ENCODE assay signal across 20 cellular contexts in genomic region chr17:77155125-77155524, GRCh38. TPM values are rescaled to one million over a fixed set of nuclear protein-coding genes. Genes with fewer than 3 reads are reported as not detected.
DNase-seq lines count a peak whose midpoint lies in the region; ATAC-seq and TF ChIP-seq lines count a peak whose summit lies in the region.
"Had no signal": no experiment of that assay in that cellular context is flagged by ENCODE, and none has a peak within 500 bp of the region (broad histone marks: within the 10 kb centered on the region; RNA-seq: fewer than 3 reads in every experiment).

No MANE protein-coding gene starts in this region.

- no peak overlapping the region for H4K8ac ChIP-seq in H9 (replicated peaks; ENCODE audit: insufficient read length, low read depth, low read length)

- no peaks in the 10 kb centered on the region for H3K23me2 ChIP-seq in H9 (ENCODE audit: insufficient read length, low read depth, low read length, poor library complexity, severe bottlenecking)

- no peak overlapping the region for H3K27ac ChIP-seq in CD8-positive, alpha-beta memory T cell (ENCODE audit: low read depth, low read length)
- H3K27ac ChIP-seq in H9 (ENCODE audit: insufficient read length, low read depth, low read length) (no peak overlapping the region), ovary (no peak overlapping the region)
- H3K27ac ChIP-seq: foreskin keratinocyte, KMS-11 had no signal

- TF ChIP-seq EP300 in ovary (IDR thresholded peaks at IDR 0.05) = no peak

- H3K9me3 Mint-ChIP-seq in CD8-positive, alpha-beta memory T cell = no peaks in the 10 kb centered on the region
- H3K9me3 Mint-ChIP-seq in H9 (no peaks in the 10 kb centered on the region), nephron progenitor cell (peaks cover 5% of the 10 kb centered on the region)
- H3K9me3 Mint-ChIP-seq in activated naive CD8-positive, alpha-beta T cell treated with anti-CD3 and anti-CD28 coated beads, Interleukin-2, amount 50 U/mL, for 24 hours = no peaks in the 10 kb centered on the region
- H3K9me3 Mint-ChIP-seq: type B pancreatic cell had no signal

- H3K27me3 ChIP-seq in CD8-positive, alpha-beta memory T cell (ENCODE audit: insufficient read depth, low read length, poor library complexity, severe bottlenecking) = no peaks in the 10 kb centered on the region
- H3K27me3 ChIP-seq in H9 (ENCODE audit: insufficient read depth, low read length) (no peaks in the 10 kb centered on the region), ovary (no peaks in the 10 kb centered on the region)
- H3K27me3 ChIP-seq: foreskin keratinocyte had no signal

- no peak overlapping the region for H3K4me2 ChIP-seq in H9 (ENCODE audit: insufficient read depth, insufficient read length, low read length)
- H3K4me2 ChIP-seq: KMS-11 had no signal

- CTCF ChIA-PET in CD8-positive, alpha-beta memory T cell (lab: Charles Lee) = no interaction called here

- peaks cover 2% of the 10 kb centered on the region; the same call in 1 of the 2 replicates for H3K79me2 ChIP-seq in H9 (ENCODE audit: insufficient read depth, low read length)

- peak overlapping the region in 5 of 8 donors; percentile 9 to 78 (median 66) for H3K27ac Mint-ChIP-seq in CD8-positive, alpha-beta memory T cell
- H3K27ac Mint-ChIP-seq in H9 (peak overlapping the region; percentile 34 to 66 (median 50); a peak in 1 of 7 replicates), nephron progenitor cell (peak overlapping the region; percentile 94)
- peak overlapping the region; percentile 60 for H3K27ac Mint-ChIP-seq in activated naive CD8-positive, alpha-beta T cell treated with anti-CD3 and anti-CD28 coated beads, Interleukin-2, amount 50 U/mL, for 24 hours
- H3K27ac Mint-ChIP-seq: B cell, type B pancreatic cell had no signal

- H3K4me3 ChIP-seq in CD8-positive, alpha-beta memory T cell (ENCODE audit: low read length) = no peak overlapping the region
- H3K4me3 ChIP-seq in ovary (no peak overlapping the region), lower leg skin (ENCODE audit: low read depth, poor library complexity, severe bottlenecking) (no peak overlapping the region)

- H3K36me3 ChIP-seq in CD8-positive, alpha-beta memory T cell (ENCODE audit: insufficient read depth, low read length) = peaks cover 8% of the 10 kb centered on the region
- no peaks in the 10 kb centered on the region for H3K36me3 ChIP-seq in ovary

- no peak overlapping the region; the same call in 1 of the 2 replicates for H3K14ac ChIP-seq in H9 (ENCODE audit: insufficient read depth, low read length)

- intact Hi-C loops in ovary (cut with DNase I) (loop anchor here in 1 of 4 donors (5.0 kb wide), 1 partner anchor 48 kb away; no protein-coding TSS in a partner anchor), lower leg skin (cut with DNase I; ENCODE audit: low total_unique reads) (no loop called here)

- H3K4me3 Mint-ChIP-seq in CD8-positive, alpha-beta memory T cell = no peak overlapping the region
- H3K4me3 Mint-ChIP-seq in H9 (no peak overlapping the region), nephron progenitor cell (no peak overlapping the region)
- no peak overlapping the region for H3K4me3 Mint-ChIP-seq in activated naive CD8-positive, alpha-beta T cell treated with anti-CD3 and anti-CD28 coated beads, Interleukin-2, amount 50 U/mL, for 24 hours
- H3K4me3 Mint-ChIP-seq: B cell, type B pancreatic cell had no signal

- WGBS in H9 (ENCODE audit: extremely low coverage, insufficient read length, low lambda C conversion rate) = no CpG with 5 or more reads among the region's 3 CpGs
- WGBS in ovary, 3 donors = 55 to 72% (median 61%) methylated on average over 3 of the region's 3 CpGs
- WGBS in lower leg skin, 2 donors = 75 to 85% methylated on average over 3 of the region's 3 CpGs

- no peak overlapping the region for H3K56ac ChIP-seq in H9 (ENCODE audit: insufficient read length, low read depth, low read length)

- H2AK5ac ChIP-seq in H9 (ENCODE audit: insufficient read length, low read length) = no peak overlapping the region

- no peak for DNase-seq in CD8-positive, alpha-beta memory T cell
- DNase-seq in H9 = no peak
- no peak for DNase-seq in activated naive CD8-positive, alpha-beta T cell treated with anti-CD3 and anti-CD28 coated beads, Interleukin-2, amount 50 U/mL, for 24 hours
- DNase-seq in nephron progenitor cell = no peak
- no peak for DNase-seq in NK-92 treated with Interleukin-12 subunit alpha and Interleukin-12 subunit beta, amount 100 ng/mL, for 24 hours (lab: John Stamatoyannopoulos, UW)
- no peak for DNase-seq in ovary
- no peak for DNase-seq in lower leg skin (ENCODE audit: low spot score in 2 of 2)
- no peak for DNase-seq in NCI-H1694 (lab: John Stamatoyannopoulos, UW)
- DNase-seq: activated CD4-positive, alpha-beta T cell treated with anti-CD3 and anti-CD28 coated beads, Interleukin-2, amount 50 U/mL, for 4 hours; activated effector memory CD4-positive, alpha-beta T cell treated with anti-CD3 and anti-CD28 coated beads, Interleukin-2, amount 50 U/mL, for 16 hours; DMS 273 treated with DMSO at 0.1 percent for 48 hours; foreskin keratinocyte; left cardiac atrium; NCI-H1092 treated with DMSO at 0.1 percent for 48 hours; NCI-H2171 treated with DMSO at 0.1 percent for 48 hours; NCI-H774; stimulated activated CD4-positive, alpha-beta T cell treated with anti-CD3 and anti-CD28 coated beads, Interleukin-12 subunit alpha, Interleukin-12 subunit beta, amount 100 ng/mL, for 4 hours had no signal

- H3K4ac ChIP-seq in H9 (ENCODE audit: low read depth, low read length) = no peak overlapping the region

- no peak overlapping the region for H2BK5ac ChIP-seq in H9 (ENCODE audit: insufficient read length, low read length)

- peaks cover 2% of the 10 kb centered on the region for H4K20me1 ChIP-seq in H9 (ENCODE audit: control insufficient read depth, insufficient read depth, insufficient read length)

- H3K4me1 Mint-ChIP-seq in CD8-positive, alpha-beta memory T cell = peaks cover 41 to 58% (median 54%) of the 10 kb centered on the region in 3 donors
- peaks cover 10 to 14% of the 10 kb centered on the region in 2 experiments for H3K4me1 Mint-ChIP-seq in H9
- H3K4me1 Mint-ChIP-seq in activated naive CD8-positive, alpha-beta T cell treated with anti-CD3 and anti-CD28 coated beads, Interleukin-2, amount 50 U/mL, for 24 hours = peaks cover 33% of the 10 kb centered on the region
- peaks cover 57% of the 10 kb centered on the region for H3K4me1 Mint-ChIP-seq in nephron progenitor cell

- no peak overlapping the region for H3K9ac ChIP-seq in H9 (ENCODE audit: extremely low read depth, insufficient read length, low read length)
- H3K9ac ChIP-seq: KMS-11 had no signal

- H4K91ac ChIP-seq in H9 (ENCODE audit: insufficient read length, low read depth, low read length) = no peak overlapping the region

- H3K23ac ChIP-seq in H9 (ENCODE audit: insufficient read length, low read depth, low read length) = no peak overlapping the region

- H4K5ac ChIP-seq in H9 (ENCODE audit: insufficient read length, low read depth, low read length) = no peak overlapping the region

- peaks cover 2% of the 10 kb centered on the region for H3K79me1 ChIP-seq in H9 (ENCODE audit: insufficient read depth, low read depth, low read length, poor library complexity, severe bottlenecking)

- H2BK120ac ChIP-seq in H9 (ENCODE audit: low read depth, low read length, poor library complexity, severe bottlenecking) = no peak overlapping the region

- no peak overlapping the region for H2AFZ ChIP-seq in H9 (ENCODE audit: low read length)

- TF ChIP-seq POLR2A in ovary (IDR thresholded peaks at IDR 0.05) (no peak), lower leg skin (IDR thresholded peaks at IDR 0.05) (no peak)

- H2BK15ac ChIP-seq in H9 (ENCODE audit: low read depth, low read length) = no peak overlapping the region

- H3K18ac ChIP-seq in H9 (ENCODE audit: insufficient read length, low read depth, low read length) = no peak overlapping the region

- TF ChIP-seq CTCF in H9 (conservative IDR thresholded peaks at IDR 0.05) = no peak
- no peak for TF ChIP-seq CTCF in nephron progenitor cell (IDR thresholded peaks at IDR 0.05)
- no peak for TF ChIP-seq CTCF in ovary (IDR thresholded peaks at IDR 0.05)
- no peak for TF ChIP-seq CTCF in lower leg skin (IDR thresholded peaks at IDR 0.05)

- H2BK12ac ChIP-seq in H9 (ENCODE audit: insufficient read length, low read depth, low read length) = no peak overlapping the region

- H3K4me1 ChIP-seq in CD8-positive, alpha-beta memory T cell (ENCODE audit: insufficient read depth, low read length) = no peaks in the 10 kb centered on the region
- H3K4me1 ChIP-seq in H9 (ENCODE audit: insufficient read depth, low read length) (no peaks in the 10 kb centered on the region), ovary (ENCODE audit: insufficient read depth) (peaks cover 7% of the 10 kb centered on the region)
- H3K4me1 ChIP-seq: foreskin keratinocyte had no signal

- no peak overlapping the region for H2BK20ac ChIP-seq in H9 (ENCODE audit: low read depth, low read length, poor library complexity, severe bottlenecking)

- no peaks in the 10 kb centered on the region for H3K9me3 ChIP-seq in CD8-positive, alpha-beta memory T cell (ENCODE audit: low read length)
- H3K9me3 ChIP-seq in H9 (ENCODE audit: control insufficient read depth, low read depth, low read length) = no peaks in the 10 kb centered on the region
- no peaks in the 10 kb centered on the region for H3K9me3 ChIP-seq in ovary

- H3T11ph ChIP-seq in H9 (ENCODE audit: low read length) = no peak overlapping the region

- H3K27me3 Mint-ChIP-seq in CD8-positive, alpha-beta memory T cell = no peaks in the 10 kb centered on the region
- no peaks in the 10 kb centered on the region for H3K27me3 Mint-ChIP-seq in H9 (ENCODE audit: low read depth)
- no peaks in the 10 kb centered on the region for H3K27me3 Mint-ChIP-seq in activated naive CD8-positive, alpha-beta T cell treated with anti-CD3 and anti-CD28 coated beads, Interleukin-2, amount 50 U/mL, for 24 hours
- peaks cover 8% of the 10 kb centered on the region for H3K27me3 Mint-ChIP-seq in nephron progenitor cell (ENCODE audit: low read depth, poor library complexity)
- H3K27me3 Mint-ChIP-seq: B cell, type B pancreatic cell had no signal

- POLR2A ChIA-PET in CD8-positive, alpha-beta memory T cell (lab: Charles Lee) = no interaction called here

- peaks cover 0 to 30% (median 20%) of the 10 kb centered on the region in 3 donors for H3K36me3 Mint-ChIP-seq in CD8-positive, alpha-beta memory T cell
- H3K36me3 Mint-ChIP-seq in H9 (ENCODE audit: insufficient read depth in 1 of 3, low read depth in 3 of 3) = peaks cover 0 to 9% (median 2%) of the 10 kb centered on the region in 3 experiments; a peak in 2 of 7 replicates
- peaks cover 5% of the 10 kb centered on the region for H3K36me3 Mint-ChIP-seq in activated naive CD8-positive, alpha-beta T cell treated with anti-CD3 and anti-CD28 coated beads, Interleukin-2, amount 50 U/mL, for 24 hours (ENCODE audit: low read depth)
- H3K36me3 Mint-ChIP-seq in nephron progenitor cell (ENCODE audit: low read depth) = peaks cover 40% of the 10 kb centered on the region

- ATAC-seq in activated naive CD8-positive, alpha-beta T cell treated with anti-CD3 and anti-CD28 coated beads, Interleukin-2, amount 50 U/mL, for 24 hours = no peak
- ATAC-seq: foreskin keratinocyte, left cardiac atrium had no signal

RNA-seq across cellular contexts. Expression of gene SEC14L1, which starts 14.4 kb away (rescaled TPM):
- 10 to 100 TPM; 73.3 to 75.6 TPM for total RNA-seq in CD8-positive, alpha-beta memory T cell
- 9.5 TPM for polyA plus RNA-seq in CD8-positive, alpha-beta memory T cell
- total RNA-seq in H9 (2021) = 58.6 and 62.1 TPM in 2 replicates
- 10 to 100 TPM; 29.1 to 70.4 (median 53.7) TPM for total RNA-seq in ovary
- 10 to 100 TPM; 32.7 to 78.7 TPM for polyA plus RNA-seq in ovary
- total RNA-seq in lower leg skin = 10 to 100 TPM; 19.1 to 59.5 (median 46.3) TPM
